1 cellular context compared by ENCODE assay signal in genomic region chr11:20088368-20089260, GRCh38.
A peak's percentile ranks its signal among the peaks of the same experiment; 100 is the strongest.
TF ChIP-seq lines count a peak whose summit lies in the region.

No MANE protein-coding gene starts in this region.

TF ChIP-seq in K562, 482 proteins besides CTCF, POLR2A, EP300 and RAD21 (continued from another document and continues in another):
- TF ChIP-seq ZNF740 (CRISPR knock-in tag; IDR thresholded peaks at IDR 0.05) (no peak), ZNF740 (tag; IDR thresholded peaks at IDR 0.05) (no peak), EP400 (IDR thresholded peaks at IDR 0.05) (no peak), E2F6 (IDR thresholded peaks at IDR 0.05; ENCODE audit: borderline replicate concordance in 1 of 2, extremely low read depth in 1 of 2, insufficient read depth in 1 of 2, insufficient read length in 1 of 2, low read depth in 1 of 2, low read length in 1 of 2, poor library complexity in 1 of 2, severe bottlenecking in 1 of 2) (no peak), ZC3H11A (IDR thresholded peaks at IDR 0.05; ENCODE audit: low read depth, low read length) (no peak), DIDO1 (tag; IDR thresholded peaks at IDR 0.05; ENCODE audit: low read depth) (no peak), TCF3 (CRISPR knock-in tag; IDR thresholded peaks at IDR 0.05) (peak; percentile 35), STAT5B (CRISPR knock-in tag; IDR thresholded peaks at IDR 0.05) (no peak), AFF1 (IDR thresholded peaks at IDR 0.05; ENCODE audit: low read depth in 1 of 2, partially characterized antibody in 2 of 2) (no peak), ZFP91 (CRISPR knock-in tag; IDR thresholded peaks at IDR 0.05) (no peak), ZNF766 (CRISPR knock-in tag; conservative IDR thresholded peaks at IDR 0.05) (0 out of 2 replicates have a peak, but pooled peaks have one; percentile 37), ZBTB43 (CRISPR knock-in tag; IDR thresholded peaks at IDR 0.05) (no peak), SMAD2 (IDR thresholded peaks at IDR 0.05; ENCODE audit: low read depth, low read length) (no peak), ZFP30 (CRISPR knock-in tag; IDR thresholded peaks at IDR 0.05; ENCODE audit: borderline replicate concordance) (no peak), ZNF239 (CRISPR knock-in tag; IDR thresholded peaks at IDR 0.05) (no peak), ETS1 (conservative IDR thresholded peaks at IDR 0.05; ENCODE audit: control insufficient read depth, low read depth, low read length) (no peak), SRSF1 (IDR thresholded peaks at IDR 0.05; ENCODE audit: low read depth, low read length) (no peak), NFE2 (IDR thresholded peaks at IDR 0.05; ENCODE audit: low read depth) (no peak), ZNF263 (CRISPR knock-in tag; IDR thresholded peaks at IDR 0.05; ENCODE audit: borderline replicate concordance) (peak; percentile 63; the same call in 1 of the 2 replicates), SOX6 (IDR thresholded peaks at IDR 0.05) (no peak), MLLT1 (IDR thresholded peaks at IDR 0.05) (0 out of 4 replicates have a peak, but pooled peaks of 1 of the 2 experiments have one; percentile 20), ZNF197 (CRISPR knock-in tag; IDR thresholded peaks at IDR 0.05; ENCODE audit: low read depth) (no peak), BCLAF1 (IDR thresholded peaks at IDR 0.05; ENCODE audit: borderline replicate concordance in 1 of 2, control insufficient read depth in 1 of 2, low read depth in 2 of 2, low read length in 1 of 2) (no peak), MCM2 (IDR thresholded peaks at IDR 0.05; ENCODE audit: low read depth) (no peak), ZNF644 (tag; IDR thresholded peaks at IDR 0.05; ENCODE audit: low read depth) (no peak), ARID1B (IDR thresholded peaks at IDR 0.05) (no peak), CBFA2T3 (IDR thresholded peaks at IDR 0.05) (peak; percentile 47), CSDE1 (IDR thresholded peaks at IDR 0.05) (no peak), THAP12 (CRISPR knock-in tag; IDR thresholded peaks at IDR 0.05) (no peak), HNRNPK (IDR thresholded peaks at IDR 0.05; ENCODE audit: low read depth, low read length, poor library complexity, severe bottlenecking) (no peak), STAT5A (IDR thresholded peaks at IDR 0.05; ENCODE audit: borderline replicate concordance, low read length) (no peak), STAT6 (CRISPR knock-in tag; IDR thresholded peaks at IDR 0.05) (no peak), CCNT2 (IDR thresholded peaks at IDR 0.05; ENCODE audit: borderline replicate concordance, extremely low read depth, insufficient read length, low read depth, low read length) (no peak), KLF6 (CRISPR knock-in tag; IDR thresholded peaks at IDR 0.05; ENCODE audit: borderline replicate concordance) (no peak)
